14 cellular contexts compared by ENCODE assay signal in genomic region chr5:139571543-139571942, GRCh38. TPM values are rescaled to one million over a fixed set of nuclear protein-coding genes. Genes with fewer than 3 reads are reported as not detected.
DNase-seq lines count a peak whose midpoint lies in the region; ATAC-seq and TF ChIP-seq lines count a peak whose summit lies in the region.
"Had no signal": no experiment of that assay in that cellular context is flagged by ENCODE, and none has a peak within 500 bp of the region (broad histone marks: within the 10 kb centered on the region; RNA-seq: fewer than 3 reads in every experiment).

No MANE protein-coding gene starts in this region.

- no peak for TF ChIP-seq CTCF in HEK293 (tag by site-specific recombination; IDR thresholded peaks at IDR 0.05)

- CTCF ChIA-PET in HEK293 (lab: Yijun Ruan, JAX) = interaction anchor here (0.6 to 1.3 kb wide), 6 partner anchors 9 to 194 kb away, joined by 3 to 9 read pairs (median 3); no protein-coding TSS in a partner anchor

- H3K27ac ChIP-seq in HEK293 (ENCODE audit: extremely low read depth, low read depth, low read length) = no peak overlapping the region
- H3K27ac ChIP-seq: 22Rv1 had no signal

- H3K9me3 ChIP-seq in HEK293 (ENCODE audit: control insufficient read depth, insufficient read depth, low read depth, low read length) = no peaks in the 10 kb centered on the region

- peaks cover 4% of the 10 kb centered on the region; the same call in 1 of the 2 replicates for H3K4me1 ChIP-seq in HEK293 (ENCODE audit: control insufficient read depth, insufficient read depth, low read length)

- peaks cover 29 to 31% of the 10 kb centered on the region in 2 experiments; a peak in 2 of 3 replicates for H3K36me3 ChIP-seq in HEK293 (ENCODE audit: control insufficient read depth in 2 of 2, insufficient read depth in 1 of 2, low read length in 2 of 2)

- H3K4me3 ChIP-seq in HEK293 (ENCODE audit: low read depth, low read length) = no peak overlapping the region

- DNase-seq in T-helper 1 cell (no peak), MV-4-11 (lab: John Stamatoyannopoulos, UW) (no peak), erythroblast (lab: John Stamatoyannopoulos, UW) (no peak)
- DNase-seq in activated naive CD8-positive, alpha-beta T cell treated with anti-CD3 and anti-CD28 coated beads, Interleukin-2, amount 10 ng/mL, durations not matched to agents 7 days and 5 days = no peak
- DNase-seq in natural killer cell treated with Interleukin-12 subunit alpha and Interleukin-12 subunit beta and Interleukin-15 and Interleukin-18, amount 100 ng/mL, for 72 hours (ENCODE audit: low spot score) = no peak
- DNase-seq: anterior cingulate cortex; NCI-H1092; retina; SIG-M5; stimulated activated CD4-positive, alpha-beta T cell treated with anti-CD3 and anti-CD28 coated beads, Interleukin-2, amount 100 ng/mL, for 48 hours had no signal

- peaks cover 18% of the 10 kb centered on the region for H3K36me3 Mint-ChIP-seq in T-helper 1 cell treated with Interleukin-12 subunit alpha and Interleukin-12 subunit beta and Interleukin-4 antibody, amounts not matched to agents 30 μg/mL and 1 μg/mL, for 36 hours (ENCODE audit: low read depth)
- peaks cover 24% of the 10 kb centered on the region for H3K36me3 Mint-ChIP-seq in activated naive CD8-positive, alpha-beta T cell treated with anti-CD3 and anti-CD28 coated beads, Interleukin-2, amount 10 ng/mL, durations not matched to agents 7 days and 5 days
- no peaks in the 10 kb centered on the region for H3K36me3 Mint-ChIP-seq in natural killer cell treated with Interleukin-12 subunit alpha and Interleukin-12 subunit beta and Interleukin-15 and Interleukin-18, amount 100 ng/mL, for 72 hours

- H3K4me3 Mint-ChIP-seq in T-helper 1 cell treated with Interleukin-12 subunit alpha and Interleukin-12 subunit beta and Interleukin-4 antibody, amounts not matched to agents 30 μg/mL and 1 μg/mL, for 36 hours = no peak overlapping the region
- peak overlapping the region; percentile 52 for H3K4me3 Mint-ChIP-seq in activated naive CD8-positive, alpha-beta T cell treated with anti-CD3 and anti-CD28 coated beads, Interleukin-2, amount 10 ng/mL, durations not matched to agents 7 days and 5 days
- no peak overlapping the region for H3K4me3 Mint-ChIP-seq in natural killer cell treated with Interleukin-12 subunit alpha and Interleukin-12 subunit beta and Interleukin-15 and Interleukin-18, amount 100 ng/mL, for 72 hours

- no peak for TF ChIP-seq POLR2A in erythroblast (IDR thresholded peaks at IDR 0.05; ENCODE audit: low read length)

- no peak for ATAC-seq in activated naive CD8-positive, alpha-beta T cell treated with anti-CD3 and anti-CD28 coated beads, Interleukin-2, amount 10 ng/mL, durations not matched to agents 7 days and 5 days (ENCODE audit: low read depth)
- ATAC-seq in natural killer cell treated with Interleukin-12 subunit alpha and Interleukin-12 subunit beta and Interleukin-15 and Interleukin-18, amount 100 ng/mL, for 72 hours = no peak
- ATAC-seq in GM21619 (IDR thresholded peaks at IDR 0.05; ENCODE audit: unreplicated experiment) = no peak

- H3K4me1 Mint-ChIP-seq in T-helper 1 cell treated with Interleukin-12 subunit alpha and Interleukin-12 subunit beta and Interleukin-4 antibody, amounts not matched to agents 30 μg/mL and 1 μg/mL, for 36 hours (ENCODE audit: low read depth) = peaks cover 42% of the 10 kb centered on the region
- peaks cover 61% of the 10 kb centered on the region for H3K4me1 Mint-ChIP-seq in activated naive CD8-positive, alpha-beta T cell treated with anti-CD3 and anti-CD28 coated beads, Interleukin-2, amount 10 ng/mL, durations not matched to agents 7 days and 5 days
- peaks cover 33 to 45% of the 10 kb centered on the region in 2 donors for H3K4me1 Mint-ChIP-seq in natural killer cell treated with Interleukin-12 subunit alpha and Interleukin-12 subunit beta and Interleukin-15 and Interleukin-18, amount 100 ng/mL, for 72 hours (ENCODE audit: low read depth in 2 of 2)

- POLR2A ChIA-PET in HEK293 (lab: Yijun Ruan, JAX) = interaction anchor here (0.9 kb wide), 1 partner anchor 10 kb away, joined by 4 read pairs; the partner anchor contains the start of gene UBE2D2
- POLR2A ChIA-PET in activated naive CD8-positive, alpha-beta T cell treated with anti-CD3 and anti-CD28 coated beads, Interleukin-2, amount 10 ng/mL, durations not matched to agents 7 days and 5 days (lab: Charles Lee) = interaction anchor here (0.6 to 1.5 kb wide), 3 partner anchors 9 to 99 kb away, joined by 3 to 10 read pairs (median 4); partner anchors contain the start of gene UBE2D2

- peak overlapping the region; percentile 1 for H3K27ac Mint-ChIP-seq in T-helper 1 cell treated with Interleukin-12 subunit alpha and Interleukin-12 subunit beta and Interleukin-4 antibody, amounts not matched to agents 30 μg/mL and 1 μg/mL, for 36 hours
- H3K27ac Mint-ChIP-seq in activated naive CD8-positive, alpha-beta T cell treated with anti-CD3 and anti-CD28 coated beads, Interleukin-2, amount 10 ng/mL, durations not matched to agents 7 days and 5 days = peak overlapping the region; percentile 11
- H3K27ac Mint-ChIP-seq in natural killer cell treated with Interleukin-12 subunit alpha and Interleukin-12 subunit beta and Interleukin-15 and Interleukin-18, amount 100 ng/mL, for 72 hours = peak overlapping the region; percentile 12 to 20

- no peaks in the 10 kb centered on the region for H3K27me3 Mint-ChIP-seq in T-helper 1 cell treated with Interleukin-12 subunit alpha and Interleukin-12 subunit beta and Interleukin-4 antibody, amounts not matched to agents 30 μg/mL and 1 μg/mL, for 36 hours (ENCODE audit: low read depth)
- no peaks in the 10 kb centered on the region for H3K27me3 Mint-ChIP-seq in activated naive CD8-positive, alpha-beta T cell treated with anti-CD3 and anti-CD28 coated beads, Interleukin-2, amount 10 ng/mL, durations not matched to agents 7 days and 5 days
- H3K27me3 Mint-ChIP-seq in natural killer cell treated with Interleukin-12 subunit alpha and Interleukin-12 subunit beta and Interleukin-15 and Interleukin-18, amount 100 ng/mL, for 72 hours = no peaks in the 10 kb centered on the region

- H3K9me3 Mint-ChIP-seq in T-helper 1 cell treated with Interleukin-12 subunit alpha and Interleukin-12 subunit beta and Interleukin-4 antibody, amounts not matched to agents 30 μg/mL and 1 μg/mL, for 36 hours = no peaks in the 10 kb centered on the region
- no peaks in the 10 kb centered on the region for H3K9me3 Mint-ChIP-seq in activated naive CD8-positive, alpha-beta T cell treated with anti-CD3 and anti-CD28 coated beads, Interleukin-2, amount 10 ng/mL, durations not matched to agents 7 days and 5 days
- no peaks in the 10 kb centered on the region for H3K9me3 Mint-ChIP-seq in natural killer cell treated with Interleukin-12 subunit alpha and Interleukin-12 subunit beta and Interleukin-15 and Interleukin-18, amount 100 ng/mL, for 72 hours

TF ChIP-seq in HEK293, 187 proteins besides CTCF, POLR2A, EP300 and RAD21:
- TF ChIP-seq PRDM1 (tag by site-specific recombination; IDR thresholded peaks at IDR 0.05) (peak; percentile 99), ZFP41 (tag by site-specific recombination; IDR thresholded peaks at IDR 0.05; ENCODE audit: borderline replicate concordance) (no peak), ZNF664 (tag by site-specific recombination; IDR thresholded peaks at IDR 0.05) (no peak), ZNF248 (tag by site-specific recombination; IDR thresholded peaks at IDR 0.05) (no peak), BCL11B (tag by site-specific recombination; IDR thresholded peaks at IDR 0.05; ENCODE audit: low read depth) (no peak), ZNF366 (tag by site-specific recombination; conservative IDR thresholded peaks at IDR 0.05) (peak; percentile 95)
- TF ChIP-seq, protein P1, sequence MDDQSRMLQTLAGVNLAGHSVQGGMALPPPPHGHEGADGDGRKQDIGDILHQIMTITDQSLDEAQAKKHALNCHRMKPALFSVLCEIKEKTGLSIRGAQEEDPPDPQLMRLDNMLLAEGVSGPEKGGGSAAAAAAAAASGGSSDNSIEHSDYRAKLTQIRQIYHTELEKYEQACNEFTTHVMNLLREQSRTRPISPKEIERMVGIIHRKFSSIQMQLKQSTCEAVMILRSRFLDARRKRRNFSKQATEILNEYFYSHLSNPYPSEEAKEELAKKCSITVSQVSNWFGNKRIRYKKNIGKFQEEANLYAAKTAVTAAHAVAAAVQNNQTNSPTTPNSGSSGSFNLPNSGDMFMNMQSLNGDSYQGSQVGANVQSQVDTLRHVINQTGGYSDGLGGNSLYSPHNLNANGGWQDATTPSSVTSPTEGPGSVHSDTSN (CRISPR knock-in tag; IDR thresholded peaks at IDR 0.05) = no peak
- TF ChIP-seq, protein P2, sequence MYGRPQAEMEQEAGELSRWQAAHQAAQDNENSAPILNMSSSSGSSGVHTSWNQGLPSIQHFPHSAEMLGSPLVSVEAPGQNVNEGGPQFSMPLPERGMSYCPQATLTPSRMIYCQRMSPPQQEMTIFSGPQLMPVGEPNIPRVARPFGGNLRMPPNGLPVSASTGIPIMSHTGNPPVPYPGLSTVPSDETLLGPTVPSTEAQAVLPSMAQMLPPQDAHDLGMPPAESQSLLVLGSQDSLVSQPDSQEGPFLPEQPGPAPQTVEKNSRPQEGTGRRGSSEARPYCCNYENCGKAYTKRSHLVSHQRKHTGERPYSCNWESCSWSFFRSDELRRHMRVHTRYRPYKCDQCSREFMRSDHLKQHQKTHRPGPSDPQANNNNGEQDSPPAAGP (tag by site-specific recombination; IDR thresholded peaks at IDR 0.05) = no peak

RNA-seq across cellular contexts. Expression of gene UBE2D2, which starts 10.4 kb away (rescaled TPM):
- total RNA-seq in activated naive CD8-positive, alpha-beta T cell treated with anti-CD3 and anti-CD28 coated beads, Interleukin-2, amount 10 ng/mL, durations not matched to agents 7 days and 5 days = 100 to 1,000 TPM; 200 to 217 TPM
- 100 to 1,000 TPM; 176 to 190 TPM for total RNA-seq in natural killer cell treated with Interleukin-12 subunit alpha and Interleukin-12 subunit beta and Interleukin-15 and Interleukin-18, amount 100 ng/mL, for 72 hours
